19 cellular contexts compared by ENCODE assay signal in genomic region chr16:88289001-88289400, GRCh38.
A peak's percentile ranks its signal among the peaks of the same experiment; 100 is the strongest.
DNase-seq lines count a peak whose midpoint lies in the region; ATAC-seq, FAIRE-seq and TF ChIP-seq lines count a peak whose summit lies in the region.
"Had no signal": no experiment of that assay in that cellular context is flagged by ENCODE, and none has a peak within 500 bp of the region (broad histone marks: within the 10 kb centered on the region; RNA-seq: fewer than 3 reads in every experiment).

No MANE protein-coding gene starts in this region.

- DNase-seq in A549 (ENCODE audit: low read depth in 1 of 2, low spot score in 1 of 2) (no peak), GM23248 (no peak), IMR-90 (no peak), neuronal stem cell (ENCODE audit: low spot score) (no peak), ovary (no peak), suprapubic skin (ENCODE audit: low spot score in 2 of 2) (no peak), 8988T (no peak), right cardiac atrium (no peak)
- DNase-seq: ACHN; BE2C; CD4-positive, alpha-beta memory T cell; DMS153; DMS79; GDM1; H7; Kasumi-1; KG1 had no signal

- H2BK12ac ChIP-seq in neuronal stem cell (ENCODE audit: low read length), result no peak overlapping the region

- H4K20me1 ChIP-seq in GM23248 (ENCODE audit: insufficient read depth) (no peaks in the 10 kb centered on the region), IMR-90 (ENCODE audit: insufficient read depth, low read length) (no peaks in the 10 kb centered on the region)

- H2BK120ac ChIP-seq in IMR-90 (ENCODE audit: low read depth, low read length) (no peak overlapping the region), neuronal stem cell (ENCODE audit: low read depth, low read length) (no peak overlapping the region)

- dilution Hi-C loops in IMR-90 (cut with HindIII; ENCODE audit: low sequenced_read_pairs, unreplicated experiment), result no loop called here

- H3K36me3 ChIP-seq in GM23248 (ENCODE audit: low read depth) (no peaks in the 10 kb centered on the region), IMR-90 (ENCODE audit: control insufficient read depth, insufficient read depth, low read length) (no peaks in the 10 kb centered on the region), neuronal stem cell (replicated peaks in 1 of 2; ENCODE audit: control insufficient read depth in 2 of 2, insufficient read depth in 2 of 2, low read length in 2 of 2) (no peaks in the 10 kb centered on the region), ovary (no peaks in the 10 kb centered on the region), suprapubic skin (no peaks in the 10 kb centered on the region)
- H3K36me3 ChIP-seq: BE2C had no signal

- no peak overlapping the region for H3K4me2 ChIP-seq in A549
- no peak overlapping the region for H3K4me2 ChIP-seq in GM23248 (ENCODE audit: unreplicated experiment)
- H3K4me2 ChIP-seq in IMR-90 (ENCODE audit: low read depth, low read length), result no peak overlapping the region
- no peak overlapping the region for H3K4me2 ChIP-seq in neuronal stem cell (ENCODE audit: insufficient read depth, low read length, poor library complexity, severe bottlenecking)
- H3K4me2 ChIP-seq: GM23338 had no signal

- no peak overlapping the region for H4K5ac ChIP-seq in IMR-90 (ENCODE audit: low read depth, low read length)

- peak; percentile 84 for FAIRE-seq in A549 (lab: Jason Lieb, UNC)
- FAIRE-seq: GM12892 had no signal

- no peak for TF ChIP-seq RAD21 in A549 (conservative IDR thresholded peaks at IDR 0.05 in 1 of 2, IDR thresholded peaks at IDR 0.05 in 1 of 2)
- TF ChIP-seq RAD21 in IMR-90 (IDR thresholded peaks at IDR 0.05; ENCODE audit: low read length), result no peak

- H3K56ac ChIP-seq in IMR-90 (ENCODE audit: extremely low read depth, insufficient read depth, low read length), result no peak overlapping the region

- TF ChIP-seq POLR2A in A549 (IDR thresholded peaks at IDR 0.05; ENCODE audit: low read length) (no peak), IMR-90 (IDR thresholded peaks at IDR 0.05; ENCODE audit: low read depth, low read length) (no peak), ovary (IDR thresholded peaks at IDR 0.05) (no peak), suprapubic skin (IDR thresholded peaks at IDR 0.05) (no peak)

- no peaks in the 10 kb centered on the region for H3K27me3 ChIP-seq in GM23248 (replicated peaks; ENCODE audit: insufficient read depth)
- H3K27me3 ChIP-seq in IMR-90 (ENCODE audit: control insufficient read depth, insufficient read depth, low read length), result no peaks in the 10 kb centered on the region
- peaks cover 0 to 2% (median 0%) of the 10 kb centered on the region in 3 experiments for H3K27me3 ChIP-seq in neuronal stem cell (ENCODE audit: control insufficient read depth in 3 of 3, insufficient read depth in 3 of 3, low read depth in 1 of 3, low read length in 3 of 3)
- no peaks in the 10 kb centered on the region for H3K27me3 ChIP-seq in ovary
- H3K27me3 ChIP-seq in suprapubic skin, result no peaks in the 10 kb centered on the region
- no peaks in the 10 kb centered on the region for H3K27me3 ChIP-seq in right cardiac atrium (ENCODE audit: control insufficient read depth, insufficient read depth)
- H3K27me3 ChIP-seq: BE2C had no signal

- H3K4me3 ChIP-seq in A549 (no peak overlapping the region), GM23248 (no peak overlapping the region), IMR-90 (ENCODE audit: insufficient read depth, low read depth, low read length) (no peak overlapping the region), neuronal stem cell (ENCODE audit: low read length in 2 of 2) (no peak overlapping the region), ovary (no peak overlapping the region), suprapubic skin (no peak overlapping the region), right cardiac atrium (ENCODE audit: low read length) (no peak overlapping the region)
- H3K4me3 ChIP-seq: GM23338 had no signal

- H2BK15ac ChIP-seq in IMR-90 (ENCODE audit: low read depth, low read length), result no peak overlapping the region
- no peak overlapping the region for H2BK15ac ChIP-seq in neuronal stem cell (ENCODE audit: low read length)

- no peaks in the 10 kb centered on the region for H3K4me1 ChIP-seq in A549
- peaks cover 11% of the 10 kb centered on the region; the same call in 1 of the 2 replicates for H3K4me1 ChIP-seq in GM23248 (ENCODE audit: insufficient read depth)
- H3K4me1 ChIP-seq in IMR-90 (ENCODE audit: control insufficient read depth, insufficient read depth, low read length), result peaks cover 3% of the 10 kb centered on the region
- H3K4me1 ChIP-seq in neuronal stem cell (ENCODE audit: control insufficient read depth in 2 of 2, insufficient read depth in 1 of 2, low read depth in 1 of 2, low read length in 2 of 2), result no peaks in the 10 kb centered on the region
- H3K4me1 ChIP-seq in ovary (ENCODE audit: insufficient read depth), result no peaks in the 10 kb centered on the region
- H3K4me1 ChIP-seq in suprapubic skin, result no peaks in the 10 kb centered on the region
- H3K4me1 ChIP-seq in right cardiac atrium (ENCODE audit: control insufficient read depth, insufficient read depth, low read length), result no peaks in the 10 kb centered on the region
- H3K4me1 ChIP-seq: BE2C had no signal

- ATAC-seq in A549 (no peak), IMR-90 (ENCODE audit: low read depth) (no peak), right cardiac atrium (no peak)
- ATAC-seq: GM23338 had no signal

- H3K9me3 ChIP-seq in A549, result peaks cover 67% of the 10 kb centered on the region
- no peaks in the 10 kb centered on the region for H3K9me3 ChIP-seq in GM23248 (ENCODE audit: low read depth)
- peaks cover 14% of the 10 kb centered on the region for H3K9me3 ChIP-seq in IMR-90 (ENCODE audit: control insufficient read depth, insufficient read depth, low read length)
- H3K9me3 ChIP-seq in neuronal stem cell (replicated peaks in 1 of 2; ENCODE audit: control insufficient read depth in 2 of 2, insufficient read depth in 1 of 2, low read depth in 1 of 2, low read length in 2 of 2), result peaks cover 10 to 23% of the 10 kb centered on the region in 2 donors
- H3K9me3 ChIP-seq in ovary, result peaks cover 0 to 5% of the 10 kb centered on the region in 2 donors
- peaks cover 5% of the 10 kb centered on the region for H3K9me3 ChIP-seq in suprapubic skin
- no peaks in the 10 kb centered on the region for H3K9me3 ChIP-seq in right cardiac atrium (ENCODE audit: control insufficient read depth, low read length)

- no peak overlapping the region for H3K23ac ChIP-seq in IMR-90 (ENCODE audit: low read depth, low read length)
- no peak overlapping the region for H3K23ac ChIP-seq in neuronal stem cell (ENCODE audit: low read depth, low read length, poor library complexity)

- H3K9ac ChIP-seq in GM23248, result peak overlapping the region; percentile 75; the same call in 1 of the 2 replicates
- H3K9ac ChIP-seq in IMR-90 (ENCODE audit: low read depth, low read length), result no peak overlapping the region
- H3K9ac ChIP-seq in neuronal stem cell (ENCODE audit: low read depth, low read length, poor library complexity), result peak overlapping the region; percentile 7

- 66% methylated on average over 3 of the region's 3 CpGs for WGBS in A549 (ENCODE audit: missing lambda C conversion rate)
- WGBS in GM23248 (ENCODE audit: low coverage in 1 of 2, low lambda C conversion rate in 2 of 2, missing lambda C conversion rate in 2 of 2), 2 experiments, result 81 to 89% methylated on average over 3 of the region's 3 CpGs
- 90% methylated on average over 3 of the region's 3 CpGs; no CpG with 5 or more reads in 1 of the 2 experiments for WGBS in IMR-90 (ENCODE audit: extremely low coverage in 2 of 2, insufficient read length in 1 of 2), 2 experiments
- 100% methylated on average over 1 to 3 of the region's 3 CpGs for WGBS in neuronal stem cell (ENCODE audit: extremely low coverage in 2 of 2, insufficient read length in 2 of 2, insufficient replicate concordance in 1 of 2), 2 donors
- WGBS in ovary, 3 donors, result 93 to 98% (median 94%) methylated on average over 3 of the region's 3 CpGs
- WGBS in suprapubic skin, result 90% methylated on average over 3 of the region's 3 CpGs
- 87% methylated on average over 3 of the region's 3 CpGs for WGBS in right cardiac atrium

- H4K8ac ChIP-seq in IMR-90 (ENCODE audit: low read depth in 2 of 2, low read length in 2 of 2) (no peak overlapping the region), neuronal stem cell (ENCODE audit: low read depth, low read length) (no peak overlapping the region)

- no peak overlapping the region for H3K4ac ChIP-seq in IMR-90 (ENCODE audit: low read depth, low read length)
- no peak overlapping the region for H3K4ac ChIP-seq in neuronal stem cell (ENCODE audit: low read length)

- no peak overlapping the region for H4K91ac ChIP-seq in IMR-90 (ENCODE audit: insufficient read depth, low read depth, low read length)
- H4K91ac ChIP-seq in neuronal stem cell (ENCODE audit: low read depth, low read length, poor library complexity), result no peak overlapping the region

- H2AFZ ChIP-seq in GM23248, result no peak overlapping the region
- H2AFZ ChIP-seq in IMR-90 (replicated peaks; ENCODE audit: low read length, poor library complexity), result no peak overlapping the region
- H2AFZ ChIP-seq in neuronal stem cell (ENCODE audit: low read length), result no peak overlapping the region
- H2AFZ ChIP-seq: GM23338 had no signal

- no peaks in the 10 kb centered on the region for H3K9me1 ChIP-seq in IMR-90 (ENCODE audit: insufficient read depth, low read length)

- TF ChIP-seq EP300 in A549 (IDR thresholded peaks at IDR 0.05), result no peak
- TF ChIP-seq EP300 in ovary (IDR thresholded peaks at IDR 0.05), result no peak
- TF ChIP-seq EP300 in suprapubic skin (IDR thresholded peaks at IDR 0.05), result no peak

- in situ Hi-C loops in GM23248 (cut with MboI), result no loop called here
- in situ Hi-C loops in IMR-90 (cut with MboI; ENCODE audit: low sequenced_read_pairs), result no loop called here

- no peak overlapping the region for H2AK9ac ChIP-seq in IMR-90 (replicated peaks; ENCODE audit: low read depth, low read length, poor library complexity)

- intact Hi-C loops in IMR-90 (cut with micrococcal nuclease), result no loop called here
- intact Hi-C loops in ovary (cut with DNase I), result no loop called here
- intact Hi-C loops in right cardiac atrium (cut with DNase I), result no loop called here

- no peak overlapping the region for H3K18ac ChIP-seq in IMR-90 (ENCODE audit: low read depth, low read length)
- H3K18ac ChIP-seq in neuronal stem cell (ENCODE audit: low read length), result no peak overlapping the region

- H3K9me2 ChIP-seq in GM23248 (ENCODE audit: insufficient read depth), result no peaks in the 10 kb centered on the region

- H3K79me2 ChIP-seq in GM23248 (ENCODE audit: insufficient read depth), result no peaks in the 10 kb centered on the region

- TF ChIP-seq CTCF in A549 (IDR thresholded peaks at IDR 0.05), result no peak
- TF ChIP-seq CTCF in IMR-90 (conservative IDR thresholded peaks at IDR 0.05; ENCODE audit: low read depth, low read length), result no peak
- no peak for TF ChIP-seq CTCF in ovary (IDR thresholded peaks at IDR 0.05)
- TF ChIP-seq CTCF in suprapubic skin (IDR thresholded peaks at IDR 0.05), result no peak

- H3K14ac ChIP-seq in IMR-90 (replicated peaks; ENCODE audit: low read depth, low read length), result peak overlapping the region; percentile 30; the same call in 1 of the 2 replicates
- H3K14ac ChIP-seq in neuronal stem cell (ENCODE audit: low read length), result no peak overlapping the region

- H2BK5ac ChIP-seq in IMR-90 (ENCODE audit: low read depth, low read length, poor library complexity, severe bottlenecking) (no peak overlapping the region), neuronal stem cell (ENCODE audit: low read length) (no peak overlapping the region)

- H2BK20ac ChIP-seq in IMR-90 (ENCODE audit: low read depth, low read length), result no peak overlapping the region

- CTCF ChIA-PET in A549 (lab: Yijun Ruan, JAX), result no interaction called here
- CTCF ChIA-PET in IMR-90 (lab: Yijun Ruan, JAX), result no interaction called here

- H3K79me1 ChIP-seq in IMR-90 (ENCODE audit: low read depth in 1 of 2, low read length in 2 of 2) (no peaks in the 10 kb centered on the region), neuronal stem cell (ENCODE audit: low read depth, low read length) (no peaks in the 10 kb centered on the region)

- peaks cover 17% of the 10 kb centered on the region; the same call in 1 of the 2 replicates for H3F3A ChIP-seq in GM23248 (ENCODE audit: insufficient read depth)

- no peak overlapping the region for H3K27ac ChIP-seq in A549
- H3K27ac ChIP-seq in GM23248, result peak overlapping the region; percentile 73
- H3K27ac ChIP-seq in IMR-90 (ENCODE audit: insufficient read depth, low read length), result no peak overlapping the region
- no peak overlapping the region for H3K27ac ChIP-seq in neuronal stem cell (replicated peaks; ENCODE audit: low read length)
- no peak overlapping the region for H3K27ac ChIP-seq in ovary
- no peak overlapping the region for H3K27ac ChIP-seq in suprapubic skin
- no peak overlapping the region for H3K27ac ChIP-seq in right cardiac atrium (ENCODE audit: low read length)

- no TSS peak for BruUV-seq in IMR-90 (replicated peaks; lab: Mats Ljungman, UMichigan)

- H2AK5ac ChIP-seq in IMR-90 (ENCODE audit: low read depth, low read length), result no peak overlapping the region
- no peak overlapping the region for H2AK5ac ChIP-seq in neuronal stem cell (ENCODE audit: low read depth, low read length)

- POLR2A ChIA-PET in A549 (lab: Yijun Ruan, JAX), result no interaction called here
- POLR2A ChIA-PET in IMR-90 (lab: Charles Lee; ENCODE audit: unreplicated experiment), result no interaction called here
